In genomic region chr12:2415568-2415944, GRCh38 we compare ENCODE assay signal across 19 cellular contexts.
DNase-seq lines count a peak whose midpoint lies in the region; ATAC-seq and TF ChIP-seq lines count a peak whose summit lies in the region.
"Had no signal": no experiment of that assay in that cellular context is flagged by ENCODE, and none has a peak within 500 bp of the region (broad histone marks: within the 10 kb centered on the region; RNA-seq: fewer than 3 reads in every experiment).

No MANE protein-coding gene starts in this region.

- H3K4me3 ChIP-seq in coronary artery: no peak overlapping the region
- H3K4me3 ChIP-seq in spleen: no peak overlapping the region
- H3K4me3 ChIP-seq: BLaER1, K562, SJCRH30 had no signal

- DNase-seq in MV-4-11 (lab: John Stamatoyannopoulos, UW): peak; percentile 70
- no peak for DNase-seq in coronary artery (ENCODE audit: low spot score)
- DNase-seq in nephron progenitor cell: no peak
- peak; percentile 51 for DNase-seq in spleen
- no peak for DNase-seq in DMS79 treated with DMSO at 0.1 percent for 48 hours (lab: John Stamatoyannopoulos, UW)
- no peak for DNase-seq in CD1c-positive myeloid dendritic cell (ENCODE audit: extremely low spot score)
- DNase-seq in activated T-cell treated with anti-CD3 and anti-CD28 coated beads, Interleukin-2, amount 50 U/mL, for 72 hours: no peak
- DNase-seq: CD4-positive, alpha-beta T cell; Kasumi-1; NCI-H1105; NCI-H1436 treated with DMSO at 0.1 percent for 48 hours; NCI-H1930; NCI-H2107; NCI-H524; NCI-H748 treated with DMSO at 0.1 percent for 48 hours; SJCRH30 had no signal

- H3K27me3 Mint-ChIP-seq in nephron progenitor cell (ENCODE audit: low read depth, poor library complexity): peaks cover 20% of the 10 kb centered on the region
- H3K27me3 Mint-ChIP-seq in activated T-cell treated with anti-CD3 and anti-CD28 coated beads, Interleukin-2, amount 50 U/mL, for 72 hours (ENCODE audit: low read depth): no peaks in the 10 kb centered on the region
- H3K27me3 Mint-ChIP-seq: CD4-positive, alpha-beta T cell had no signal

- H3K27ac Mint-ChIP-seq in nephron progenitor cell: peak overlapping the region; percentile 65
- no peak overlapping the region for H3K27ac Mint-ChIP-seq in activated T-cell treated with anti-CD3 and anti-CD28 coated beads, Interleukin-2, amount 50 U/mL, for 72 hours
- H3K27ac Mint-ChIP-seq: CD4-positive, alpha-beta T cell had no signal

- no peak for TF ChIP-seq CTCF in coronary artery (IDR thresholded peaks at IDR 0.05)
- no peak for TF ChIP-seq CTCF in nephron progenitor cell (IDR thresholded peaks at IDR 0.05)
- TF ChIP-seq CTCF in spleen (IDR thresholded peaks at IDR 0.05 in 8 of 11, conservative IDR thresholded peaks at IDR 0.05 in 3 of 11): no peak

- intact Hi-C loops in spleen (cut with DNase I; ENCODE audit: low total_unique reads): no loop called here

- peaks cover 58% of the 10 kb centered on the region for H3K4me1 Mint-ChIP-seq in nephron progenitor cell
- no peaks in the 10 kb centered on the region for H3K4me1 Mint-ChIP-seq in activated T-cell treated with anti-CD3 and anti-CD28 coated beads, Interleukin-2, amount 50 U/mL, for 72 hours (ENCODE audit: low read depth)

- H3K27me3 ChIP-seq in spleen (replicated peaks in 1 of 7): no peaks in the 10 kb centered on the region
- H3K27me3 ChIP-seq: BLaER1 had no signal

- no peak overlapping the region for H3K4me3 Mint-ChIP-seq in nephron progenitor cell
- no peak overlapping the region for H3K4me3 Mint-ChIP-seq in activated T-cell treated with anti-CD3 and anti-CD28 coated beads, Interleukin-2, amount 50 U/mL, for 72 hours
- H3K4me3 Mint-ChIP-seq: CD4-positive, alpha-beta T cell had no signal

- H3K4me1 ChIP-seq in spleen: peaks cover 0 to 11% (median 0%) of the 10 kb centered on the region in 6 donors
- H3K4me1 ChIP-seq: SJCRH30 had no signal

- H3K9me3 Mint-ChIP-seq in nephron progenitor cell: no peaks in the 10 kb centered on the region
- no peaks in the 10 kb centered on the region for H3K9me3 Mint-ChIP-seq in activated T-cell treated with anti-CD3 and anti-CD28 coated beads, Interleukin-2, amount 50 U/mL, for 72 hours
- H3K9me3 Mint-ChIP-seq: CD4-positive, alpha-beta T cell had no signal

- no peaks in the 10 kb centered on the region for H3K36me3 ChIP-seq in spleen
- H3K36me3 ChIP-seq: BLaER1, SJCRH30 had no signal

- peak overlapping the region; percentile 12 to 41 for H3K27ac ChIP-seq in coronary artery
- H3K27ac ChIP-seq in spleen: no peak overlapping the region
- H3K27ac ChIP-seq: BLaER1, SJCRH30 had no signal

- WGBS in spleen, 5 donors: 82 to 92% (median 86%) methylated on average over 10 of the region's 10 CpGs

- H3K9me3 ChIP-seq in spleen: no peaks in the 10 kb centered on the region
- H3K9me3 ChIP-seq: BLaER1, SJCRH30 had no signal

- TF ChIP-seq POLR2A in spleen (IDR thresholded peaks at IDR 0.05): no peak

- no peak for ATAC-seq in activated T-cell treated with anti-CD3 and anti-CD28 coated beads, Interleukin-2, amount 50 U/mL, for 72 hours (replicated peaks in 1 of 2)
- no peak for ATAC-seq in HG02571 (IDR thresholded peaks at IDR 0.05; ENCODE audit: unreplicated experiment)
- ATAC-seq: K562 had no signal

- no peaks in the 10 kb centered on the region for H3K36me3 Mint-ChIP-seq in nephron progenitor cell (ENCODE audit: low read depth)
- no peaks in the 10 kb centered on the region for H3K36me3 Mint-ChIP-seq in activated T-cell treated with anti-CD3 and anti-CD28 coated beads, Interleukin-2, amount 50 U/mL, for 72 hours (ENCODE audit: insufficient read depth in 2 of 2)

Comparison
In these comparisons a context has a peak if more than half of its experiments do, and no peak if none do; other contexts are left out.
1. DNase-seq: peak in MV-4-11 (single experiment) and spleen (single experiment); none in coronary artery (single experiment), nephron progenitor cell (single experiment), DMS79 treated with DMSO at 0.1 percent for 48 hours (single experiment), CD1c-positive myeloid dendritic cell (single experiment) and activated T-cell treated with anti-CD3 and anti-CD28 coated beads, Interleukin-2, amount 50 U/mL, for 72 hours (0 of 2).
2. H3K27ac ChIP-seq: peak in coronary artery (2 of 2); none in spleen (0 of 8).